Comparison of ENCODE assay signal across 12 cellular contexts in genomic region chr2:157150747-157151146, GRCh38.
DNase-seq lines count a peak whose midpoint lies in the region; ATAC-seq and TF ChIP-seq lines count a peak whose summit lies in the region.
"Had no signal": no experiment of that assay in that cellular context is flagged by ENCODE, and none has a peak within 500 bp of the region (broad histone marks: within the 10 kb centered on the region; RNA-seq: fewer than 3 reads in every experiment).

No MANE protein-coding gene starts in this region.

- peak; percentile 12 to 51 for DNase-seq in foreskin fibroblast
- DNase-seq in NCI-H2029 treated with DMSO at 0.1 percent for 48 hours (lab: John Stamatoyannopoulos, UW) = no peak
- DNase-seq in activated T-helper 1 cell treated with anti-CD3 and anti-CD28 coated beads, Interleukin-12 subunit alpha, Interleukin-12 subunit beta, Interleukin-2, Interleukin-4 antibody, amounts not matched to agents 30 ng/mL and 10 ng/mL and 1 ng/mL, durations not matched to agents 14 hours and 24 hours and 36 hours (ENCODE audit: low spot score) = no peak
- no peak for DNase-seq in NCI-H345 treated with DMSO at 0.1 percent for 48 hours (lab: John Stamatoyannopoulos, UW; ENCODE audit: unreplicated experiment)
- no peak for DNase-seq in central memory CD4-positive, alpha-beta T cell
- DNase-seq: adrenal gland, immature natural killer cell, MV-4-11 had no signal

- no peaks in the 10 kb centered on the region for H3K4me1 Mint-ChIP-seq in activated T-helper 1 cell treated with anti-CD3 and anti-CD28 coated beads, Interleukin-12 subunit alpha, Interleukin-12 subunit beta, Interleukin-2, Interleukin-4 antibody, amounts not matched to agents 30 ng/mL and 10 ng/mL and 1 ng/mL, durations not matched to agents 14 hours and 24 hours and 36 hours (ENCODE audit: low read depth)
- H3K4me1 Mint-ChIP-seq: immature natural killer cell had no signal

- no peak overlapping the region for H3K4me3 Mint-ChIP-seq in activated T-helper 1 cell treated with anti-CD3 and anti-CD28 coated beads, Interleukin-12 subunit alpha, Interleukin-12 subunit beta, Interleukin-2, Interleukin-4 antibody, amounts not matched to agents 30 ng/mL and 10 ng/mL and 1 ng/mL, durations not matched to agents 14 hours and 24 hours and 36 hours
- H3K4me3 Mint-ChIP-seq: immature natural killer cell had no signal

- peaks cover 10% of the 10 kb centered on the region for H3K27me3 Mint-ChIP-seq in activated T-helper 1 cell treated with anti-CD3 and anti-CD28 coated beads, Interleukin-12 subunit alpha, Interleukin-12 subunit beta, Interleukin-2, Interleukin-4 antibody, amounts not matched to agents 30 ng/mL and 10 ng/mL and 1 ng/mL, durations not matched to agents 14 hours and 24 hours and 36 hours (ENCODE audit: insufficient read depth)

- no peaks in the 10 kb centered on the region for H3K36me3 Mint-ChIP-seq in activated T-helper 1 cell treated with anti-CD3 and anti-CD28 coated beads, Interleukin-12 subunit alpha, Interleukin-12 subunit beta, Interleukin-2, Interleukin-4 antibody, amounts not matched to agents 30 ng/mL and 10 ng/mL and 1 ng/mL, durations not matched to agents 14 hours and 24 hours and 36 hours (ENCODE audit: low read depth)
- H3K36me3 Mint-ChIP-seq: immature natural killer cell had no signal

- H3K9me3 Mint-ChIP-seq in activated T-helper 1 cell treated with anti-CD3 and anti-CD28 coated beads, Interleukin-12 subunit alpha, Interleukin-12 subunit beta, Interleukin-2, Interleukin-4 antibody, amounts not matched to agents 30 ng/mL and 10 ng/mL and 1 ng/mL, durations not matched to agents 14 hours and 24 hours and 36 hours = no peaks in the 10 kb centered on the region

- no peak overlapping the region for H3K4me3 ChIP-seq in foreskin fibroblast (ENCODE audit: low read depth in 1 of 2, low read length in 2 of 2)
- H3K4me3 ChIP-seq: adrenal gland, skin epidermis had no signal

- no peak overlapping the region for H3K27ac Mint-ChIP-seq in activated T-helper 1 cell treated with anti-CD3 and anti-CD28 coated beads, Interleukin-12 subunit alpha, Interleukin-12 subunit beta, Interleukin-2, Interleukin-4 antibody, amounts not matched to agents 30 ng/mL and 10 ng/mL and 1 ng/mL, durations not matched to agents 14 hours and 24 hours and 36 hours
- H3K27ac Mint-ChIP-seq: immature natural killer cell had no signal

- intact Hi-C loops in activated T-helper 1 cell treated with anti-CD3 and anti-CD28 coated beads, Interleukin-12 subunit alpha, Interleukin-12 subunit beta, Interleukin-2, Interleukin-4 antibody, amounts not matched to agents 30 ng/mL and 10 ng/mL and 1 ng/mL, durations not matched to agents 14 hours and 24 hours and 36 hours (cut with micrococcal nuclease) = no loop called here

- peak; percentile 96 for ATAC-seq in GM18517 (IDR thresholded peaks at IDR 0.05; ENCODE audit: unreplicated experiment)
- ATAC-seq in GM21786 (IDR thresholded peaks at IDR 0.05; ENCODE audit: unreplicated experiment) = peak; percentile 95
- ATAC-seq in HG03457 (IDR thresholded peaks at IDR 0.05; ENCODE audit: unreplicated experiment) = peak; percentile 95

- TF ChIP-seq CTCF in foreskin fibroblast (IDR thresholded peaks at IDR 0.05; ENCODE audit: low read depth, low read length) = no peak

Comparison
In these comparisons a context has a peak if more than half of its experiments do, and no peak if none do; other contexts are left out.
1. DNase-seq: peak in foreskin fibroblast (2 of 2); none in NCI-H2029 treated with DMSO at 0.1 percent for 48 hours (single experiment), activated T-helper 1 cell treated with anti-CD3 and anti-CD28 coated beads, Interleukin-12 subunit alpha, Interleukin-12 subunit beta, Interleukin-2, Interleukin-4 antibody, amounts not matched to agents 30 ng/mL and 10 ng/mL and 1 ng/mL, durations not matched to agents 14 hours and 24 hours and 36 hours (single experiment), NCI-H345 treated with DMSO at 0.1 percent for 48 hours (single experiment) and central memory CD4-positive, alpha-beta T cell (single experiment).
2. Peak in every context shown above with its lines, with median percentiles within 50 percentile points of each other: ATAC-seq.